ENCODE assay signal across 16 cellular contexts in genomic region chr2:26921323-26921722, GRCh38. TPM values are rescaled to one million over a fixed set of nuclear protein-coding genes. Genes with fewer than 3 reads are reported as not detected.
A peak's percentile ranks its signal among the peaks of the same experiment; 100 is the strongest.
DNase-seq lines count a peak whose midpoint lies in the region; TF ChIP-seq lines count a peak whose summit lies in the region.
"Had no signal": no experiment of that assay in that cellular context is flagged by ENCODE, and none has a peak within 500 bp of the region (broad histone marks: within the 10 kb centered on the region; RNA-seq: fewer than 3 reads in every experiment).

No MANE protein-coding gene starts in this region.

- H3K4me1 ChIP-seq in KMS-11 (ENCODE audit: low read depth, poor library complexity, severe bottlenecking) = peaks cover 36% of the 10 kb centered on the region

- H3K4me2 ChIP-seq in KMS-11 = peak overlapping the region; percentile 40; the same call in 1 of the 2 replicates
- H3K4me2 ChIP-seq: BLaER1 had no signal

- CTCF ChIA-PET in activated CD4-positive, alpha-beta memory T cell treated with anti-CD3 and anti-CD28 coated beads, Interleukin-2, amount 10 ng/mL, durations not matched to agents 7 days and 5 days (lab: Charles Lee) = interaction anchor here (1.8 to 2.6 kb wide), 2 partner anchors 12 to 75 kb away, joined by 5 to 50 read pairs; partner anchors contain the start of gene DPYSL5

- no peak for TF ChIP-seq CTCF in KMS-11 (conservative IDR thresholded peaks at IDR 0.05; ENCODE audit: low read depth, low read length)
- no peak for TF ChIP-seq CTCF in dorsolateral prefrontal cortex (IDR thresholded peaks at IDR 0.05 in 54 of 56, conservative IDR thresholded peaks at IDR 0.05 in 2 of 56; ENCODE audit: low read depth in 1 of 56, partially characterized antibody in 56 of 56)
- no peak for TF ChIP-seq CTCF in HFFc6 (IDR thresholded peaks at IDR 0.05)

- POLR2A ChIA-PET in activated CD4-positive, alpha-beta memory T cell treated with anti-CD3 and anti-CD28 coated beads, Interleukin-2, amount 10 ng/mL, durations not matched to agents 7 days and 5 days (lab: Charles Lee) = no interaction called here

- H3K9ac ChIP-seq in KMS-11 = no peak overlapping the region
- H3K9ac ChIP-seq: BLaER1 had no signal

- H3K4me3 ChIP-seq in KMS-11 (IDR thresholded peaks at IDR 0.05; ENCODE audit: insufficient read depth, low read depth, low read length) (no peak overlapping the region), dorsolateral prefrontal cortex (no peak overlapping the region)
- H3K4me3 ChIP-seq: BLaER1 had no signal

- H3K9me3 Mint-ChIP-seq in HFFc6 = no peaks in the 10 kb centered on the region
- no peaks in the 10 kb centered on the region for H3K9me3 Mint-ChIP-seq in activated CD4-positive, alpha-beta memory T cell treated with anti-CD3 and anti-CD28 coated beads, Interleukin-2, amount 10 ng/mL, durations not matched to agents 7 days and 5 days
- H3K9me3 Mint-ChIP-seq: CD4-positive, alpha-beta memory T cell; H9 had no signal

- no peak overlapping the region for H2AFZ ChIP-seq in KMS-11 (ENCODE audit: low read depth)

- no peak overlapping the region for H3K27ac Mint-ChIP-seq in HFFc6
- H3K27ac Mint-ChIP-seq in activated CD4-positive, alpha-beta memory T cell treated with anti-CD3 and anti-CD28 coated beads, Interleukin-2, amount 10 ng/mL, durations not matched to agents 7 days and 5 days = no peak overlapping the region
- H3K27ac Mint-ChIP-seq: CD14-positive monocyte; CD4-positive, alpha-beta memory T cell had no signal

- H3K27me3 Mint-ChIP-seq in HFFc6 (ENCODE audit: insufficient read depth) = peaks cover 29% of the 10 kb centered on the region
- H3K27me3 Mint-ChIP-seq in activated CD4-positive, alpha-beta memory T cell treated with anti-CD3 and anti-CD28 coated beads, Interleukin-2, amount 10 ng/mL, durations not matched to agents 7 days and 5 days = peaks cover 24% of the 10 kb centered on the region

- H4K20me1 ChIP-seq in KMS-11 (ENCODE audit: insufficient read depth) = no peaks in the 10 kb centered on the region
- H4K20me1 ChIP-seq: BLaER1 had no signal

- H3K4me1 Mint-ChIP-seq in HFFc6 (ENCODE audit: low read depth) = peaks cover 8% of the 10 kb centered on the region; the same call in 1 of the 2 replicates
- H3K4me1 Mint-ChIP-seq in activated CD4-positive, alpha-beta memory T cell treated with anti-CD3 and anti-CD28 coated beads, Interleukin-2, amount 10 ng/mL, durations not matched to agents 7 days and 5 days = peaks cover 2% of the 10 kb centered on the region

- H3K36me3 Mint-ChIP-seq in HFFc6 (ENCODE audit: low read depth) = no peaks in the 10 kb centered on the region
- no peaks in the 10 kb centered on the region for H3K36me3 Mint-ChIP-seq in activated CD4-positive, alpha-beta memory T cell treated with anti-CD3 and anti-CD28 coated beads, Interleukin-2, amount 10 ng/mL, durations not matched to agents 7 days and 5 days (ENCODE audit: low read depth)
- H3K36me3 Mint-ChIP-seq: CD14-positive monocyte; CD4-positive, alpha-beta memory T cell had no signal

- H3K27ac ChIP-seq in KMS-11 = peak overlapping the region; percentile 17; the same call in 1 of the 2 replicates
- peak overlapping the region; percentile 37 for H3K27ac ChIP-seq in angular gyrus (ENCODE audit: low read depth, low read length)
- peak overlapping the region in 48 of 59 donors; percentile 3 to 94 (median 70) for H3K27ac ChIP-seq in dorsolateral prefrontal cortex
- H3K27ac ChIP-seq: BLaER1 had no signal

- no peaks in the 10 kb centered on the region for H3K27me3 ChIP-seq in KMS-11 (ENCODE audit: insufficient read depth, low read depth)
- no peaks in the 10 kb centered on the region for H3K27me3 ChIP-seq in dorsolateral prefrontal cortex
- H3K27me3 ChIP-seq: BLaER1 had no signal

- no peaks in the 10 kb centered on the region for H3K79me2 ChIP-seq in KMS-11 (ENCODE audit: insufficient read depth, low read depth)

- DNase-seq in dorsolateral prefrontal cortex (no peak), superior temporal gyrus (ENCODE audit: extremely low spot score) (peak; percentile 59), cardiac septum (ENCODE audit: low spot score) (no peak), NCI-H526 (lab: John Stamatoyannopoulos, UW) (no peak), HFFc6 (no peak)
- DNase-seq in activated CD4-positive, alpha-beta memory T cell treated with anti-CD3 and anti-CD28 coated beads, Interleukin-2, amount 10 ng/mL, durations not matched to agents 7 days and 5 days = no peak
- DNase-seq: AML-193; CD4-positive, alpha-beta memory T cell; DMS153; DMS79; GDM1 had no signal

- intact Hi-C loops in dorsolateral prefrontal cortex (cut with DNase I) (no loop called here), cardiac septum (cut with DNase I) (loop anchor here (5.0 kb wide), 1 partner anchor 74 kb away; the partner anchor contains the start of gene DPYSL5)

- H3K4me3 Mint-ChIP-seq in HFFc6 = no peak overlapping the region
- H3K4me3 Mint-ChIP-seq in activated CD4-positive, alpha-beta memory T cell treated with anti-CD3 and anti-CD28 coated beads, Interleukin-2, amount 10 ng/mL, durations not matched to agents 7 days and 5 days = no peak overlapping the region
- H3K4me3 Mint-ChIP-seq: CD14-positive monocyte; CD4-positive, alpha-beta memory T cell; H9 had no signal

- no peaks in the 10 kb centered on the region for H3K36me3 ChIP-seq in KMS-11 (ENCODE audit: insufficient read depth)
- H3K36me3 ChIP-seq: BLaER1 had no signal

RNA-seq across cellular contexts. Expression of gene MAPRE3, which starts 49.1 kb away (rescaled TPM):
- total RNA-seq in dorsolateral prefrontal cortex (100 to 1,000 TPM in 119 of 120 experiments, 10 to 100 TPM in 1; 97.4 to 247 (median 192) TPM), cardiac septum (43.1 TPM)
- 10 to 100 TPM; 17.0 to 20.4 (median 17.7) TPM for total RNA-seq in HFFc6 (2021; fragmentation: NEBNext Ultra II Directional; extraction: Animal tissue kit (Norgen Biotek cat#: 25700))
- 1 to 10 TPM; 2.7 TPM for total RNA-seq in activated CD4-positive, alpha-beta memory T cell treated with anti-CD3 and anti-CD28 coated beads, Interleukin-2, amount 10 ng/mL, durations not matched to agents 7 days and 5 days

Comparison
In these comparisons a context has a peak if more than half of its experiments do, and no peak if none do; other contexts are left out.
1. H3K27ac ChIP-seq: peak in every context shown above with its lines; median percentile 70 in dorsolateral prefrontal cortex; 37 in angular gyrus; 17 in KMS-11.
2. RNA of gene MAPRE3, which starts 49.1 kb away (total RNA-seq): 97.4 to 247 TPM in dorsolateral prefrontal cortex, 43.1 TPM in cardiac septum (single experiment) and 17.0 to 20.4 TPM in HFFc6; 2.7 TPM in activated CD4-positive, alpha-beta memory T cell treated with anti-CD3 and anti-CD28 coated beads, Interleukin-2, amount 10 ng/mL, durations not matched to agents 7 days and 5 days; every median in the first group is over 4 times any median in the second.